Comparison of ENCODE assay signal across 16 cellular contexts in genomic region chr12:131765961-131766360, GRCh38. TPM values are rescaled to one million over a fixed set of nuclear protein-coding genes. Genes with fewer than 3 reads are reported as not detected.
DNase-seq lines count a peak whose midpoint lies in the region; ATAC-seq and TF ChIP-seq lines count a peak whose summit lies in the region.
"Had no signal": no experiment of that assay in that cellular context is flagged by ENCODE, and none has a peak within 500 bp of the region (broad histone marks: within the 10 kb centered on the region; RNA-seq: fewer than 3 reads in every experiment).

No MANE protein-coding gene starts in this region.

- no peak overlapping the region for H2BK120ac ChIP-seq in mesenchymal stem cell (ENCODE audit: low read depth, low read length)

- DNase-seq in activated T-cell treated with anti-CD3 and anti-CD28 coated beads, Interleukin-2, amount 50 U/mL, for 72 hours: no peak
- no peak for DNase-seq in activated T-cell treated with anti-CD3 and anti-CD28 coated beads, Interleukin-2, amount 50 U/mL, for 1 hour
- no peak for DNase-seq in endothelial cell (ENCODE audit: low spot score)
- no peak for DNase-seq in mesenchymal stem cell
- no peak for DNase-seq in DMS 273 treated with DMSO at 0.1 percent for 48 hours (lab: John Stamatoyannopoulos, UW)
- no peak for DNase-seq in NCI-H146 treated with DMSO at 0.1 percent for 48 hours (lab: John Stamatoyannopoulos, UW; ENCODE audit: unreplicated experiment)
- no peak for DNase-seq in AML-193 (lab: John Stamatoyannopoulos, UW)
- DNase-seq in DMS53 treated with DMSO at 0.1 percent for 48 hours (lab: John Stamatoyannopoulos, UW; ENCODE audit: unreplicated experiment): no peak
- DNase-seq: CD8-positive, alpha-beta T cell; COR-L47; H7 had no signal

- no peak overlapping the region for H2AK5ac ChIP-seq in mesenchymal stem cell (ENCODE audit: low read length, severe bottlenecking)

- no peak for TF ChIP-seq CTCF in endothelial cell (IDR thresholded peaks at IDR 0.05; ENCODE audit: unreplicated experiment)

- no peaks in the 10 kb centered on the region for H3K9me3 Mint-ChIP-seq in activated T-cell treated with anti-CD3 and anti-CD28 coated beads, Interleukin-2, amount 50 U/mL, for 72 hours
- no peaks in the 10 kb centered on the region for H3K9me3 Mint-ChIP-seq in endothelial cell (ENCODE audit: unreplicated experiment)
- H3K9me3 Mint-ChIP-seq: CD14-positive monocyte; CD8-positive, alpha-beta T cell; GM23338 had no signal

- peaks cover 39% of the 10 kb centered on the region for H3K79me1 ChIP-seq in mesenchymal stem cell (replicated peaks; ENCODE audit: low read length, poor library complexity, severe bottlenecking)

- no peak overlapping the region for H3K14ac ChIP-seq in mesenchymal stem cell (ENCODE audit: low read length in 2 of 2)

- no peak overlapping the region for H4K8ac ChIP-seq in mesenchymal stem cell (ENCODE audit: low read length)

- no peak overlapping the region for H3K27ac ChIP-seq in mesenchymal stem cell (ENCODE audit: low read length, poor library complexity, severe bottlenecking)
- H3K27ac ChIP-seq: 22Rv1, KMS-11 had no signal

- no peak overlapping the region for H3K4ac ChIP-seq in mesenchymal stem cell (ENCODE audit: low read depth in 1 of 2, low read length in 2 of 2)

- no peak overlapping the region for H3K23ac ChIP-seq in mesenchymal stem cell (ENCODE audit: low read length in 2 of 2)

- H3K36me3 Mint-ChIP-seq in activated T-cell treated with anti-CD3 and anti-CD28 coated beads, Interleukin-2, amount 50 U/mL, for 72 hours (ENCODE audit: insufficient read depth in 2 of 2): peaks cover 3 to 21% of the 10 kb centered on the region in 2 donors
- peaks cover 50% of the 10 kb centered on the region for H3K36me3 Mint-ChIP-seq in endothelial cell (ENCODE audit: low read depth, unreplicated experiment)

- H2AFZ ChIP-seq in mesenchymal stem cell (ENCODE audit: low read depth, low read length): no peak overlapping the region
- H2AFZ ChIP-seq: GM23338 had no signal

- no peak overlapping the region for H2BK12ac ChIP-seq in mesenchymal stem cell (ENCODE audit: low read length in 2 of 2)

- H3K27me3 ChIP-seq in mesenchymal stem cell (ENCODE audit: control insufficient read depth in 1 of 2, insufficient read depth in 1 of 2, low read length in 2 of 2): no peaks in the 10 kb centered on the region

- H3K27ac Mint-ChIP-seq in activated T-cell treated with anti-CD3 and anti-CD28 coated beads, Interleukin-2, amount 50 U/mL, for 72 hours: peak overlapping the region; percentile 16
- no peak overlapping the region for H3K27ac Mint-ChIP-seq in endothelial cell (ENCODE audit: unreplicated experiment)
- H3K27ac Mint-ChIP-seq: CD8-positive, alpha-beta T cell; GM23338 had no signal

- no peaks in the 10 kb centered on the region for H3K27me3 Mint-ChIP-seq in activated T-cell treated with anti-CD3 and anti-CD28 coated beads, Interleukin-2, amount 50 U/mL, for 72 hours (ENCODE audit: low read depth)
- H3K27me3 Mint-ChIP-seq in endothelial cell (ENCODE audit: unreplicated experiment): peaks cover 7% of the 10 kb centered on the region

- no peak overlapping the region for H2BK15ac ChIP-seq in mesenchymal stem cell (ENCODE audit: low read depth, poor library complexity, severe bottlenecking)

- no peak for ATAC-seq in activated T-cell treated with anti-CD3 and anti-CD28 coated beads, Interleukin-2, amount 50 U/mL, for 72 hours (replicated peaks in 1 of 2)
- ATAC-seq: CD8-positive, alpha-beta T cell; GM23338; HepG2 had no signal

- no peak overlapping the region for H3K4me3 ChIP-seq in mesenchymal stem cell (ENCODE audit: insufficient read depth in 1 of 2, low read depth in 1 of 2, low read length in 2 of 2)
- H3K4me3 ChIP-seq: GM23338 had no signal

- no peak overlapping the region for H3K4me2 ChIP-seq in mesenchymal stem cell (ENCODE audit: low read length, poor library complexity, severe bottlenecking)
- H3K4me2 ChIP-seq: GM23338, KMS-11 had no signal

- H3K9me3 ChIP-seq in mesenchymal stem cell (ENCODE audit: control insufficient read depth, low read length): no peaks in the 10 kb centered on the region

- no peaks in the 10 kb centered on the region for H3K4me1 Mint-ChIP-seq in activated T-cell treated with anti-CD3 and anti-CD28 coated beads, Interleukin-2, amount 50 U/mL, for 72 hours (ENCODE audit: low read depth)
- H3K4me1 Mint-ChIP-seq in endothelial cell (ENCODE audit: unreplicated experiment): no peaks in the 10 kb centered on the region
- H3K4me1 Mint-ChIP-seq: CD14-positive monocyte had no signal

- 98% methylated on average over 10 of the region's 10 CpGs for WGBS in mesenchymal stem cell

- no peak overlapping the region for H3K9ac ChIP-seq in mesenchymal stem cell (ENCODE audit: low read length)
- H3K9ac ChIP-seq: KMS-11 had no signal

- peak overlapping the region; percentile 8 for H2BK5ac ChIP-seq in mesenchymal stem cell (ENCODE audit: low read depth, low read length, poor library complexity, severe bottlenecking)

- no peak overlapping the region for H3K18ac ChIP-seq in mesenchymal stem cell (ENCODE audit: low read depth in 1 of 2, low read length in 2 of 2)

- no peak overlapping the region for H3K4me3 Mint-ChIP-seq in activated T-cell treated with anti-CD3 and anti-CD28 coated beads, Interleukin-2, amount 50 U/mL, for 72 hours
- peak overlapping the region; percentile 22 for H3K4me3 Mint-ChIP-seq in endothelial cell (ENCODE audit: unreplicated experiment)
- H3K4me3 Mint-ChIP-seq: CD14-positive monocyte; CD8-positive, alpha-beta T cell; GM23338 had no signal

- H4K91ac ChIP-seq in mesenchymal stem cell (ENCODE audit: low read length): no peak overlapping the region

- peaks cover 12% of the 10 kb centered on the region for H3K4me1 ChIP-seq in mesenchymal stem cell (ENCODE audit: control insufficient read depth, insufficient read depth, low read depth, low read length)

- peaks cover 66 to 90% of the 10 kb centered on the region in 2 experiments for H3K36me3 ChIP-seq in mesenchymal stem cell (ENCODE audit: control insufficient read depth in 1 of 2, insufficient read depth in 2 of 2, low read depth in 1 of 2, low read length in 2 of 2)

RNA-seq across cellular contexts. Expression of gene SFSWAP, which starts 55.1 kb away (rescaled TPM):
- total RNA-seq in activated T-cell treated with anti-CD3 and anti-CD28 coated beads, Interleukin-2, amount 50 U/mL, for 72 hours: 10 to 100 TPM; 58.5 to 61.5 TPM
- 56.3 TPM for total RNA-seq in endothelial cell (ENCODE audit: unreplicated experiment)
- 31.4 TPM for polyA plus RNA-seq in mesenchymal stem cell (2013, experiment 1 of 2)
- polyA plus RNA-seq in mesenchymal stem cell (2013, experiment 2 of 2): 30.6 TPM
